Comparison of ENCODE assay signal across 2 cellular contexts in the genomic region with DNA sequence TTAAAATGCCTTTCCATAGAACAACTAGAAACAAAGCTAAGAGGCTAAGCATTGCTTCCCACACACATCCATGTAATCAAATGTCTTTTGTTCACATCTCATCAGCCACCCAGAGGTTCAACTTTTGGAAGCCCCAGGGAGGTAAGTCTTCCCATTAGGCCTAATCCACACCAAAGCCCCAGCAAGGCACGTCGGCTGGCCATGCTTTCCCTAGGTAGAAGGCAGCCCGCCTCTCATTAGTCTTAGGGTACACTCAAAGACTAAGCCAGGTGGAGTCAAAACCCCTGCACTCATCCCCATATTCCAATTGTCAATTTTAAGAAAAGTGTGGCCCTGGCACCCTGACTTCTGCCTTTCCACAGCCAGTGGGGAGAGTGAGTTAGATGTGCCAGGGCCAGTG.
TF ChIP-seq lines count a peak whose summit lies in the region.

No MANE protein-coding gene starts in this region.

TF ChIP-seq in GM23338, 12 proteins besides CTCF, POLR2A, EP300 and RAD21:
- TF ChIP-seq, protein P1, sequence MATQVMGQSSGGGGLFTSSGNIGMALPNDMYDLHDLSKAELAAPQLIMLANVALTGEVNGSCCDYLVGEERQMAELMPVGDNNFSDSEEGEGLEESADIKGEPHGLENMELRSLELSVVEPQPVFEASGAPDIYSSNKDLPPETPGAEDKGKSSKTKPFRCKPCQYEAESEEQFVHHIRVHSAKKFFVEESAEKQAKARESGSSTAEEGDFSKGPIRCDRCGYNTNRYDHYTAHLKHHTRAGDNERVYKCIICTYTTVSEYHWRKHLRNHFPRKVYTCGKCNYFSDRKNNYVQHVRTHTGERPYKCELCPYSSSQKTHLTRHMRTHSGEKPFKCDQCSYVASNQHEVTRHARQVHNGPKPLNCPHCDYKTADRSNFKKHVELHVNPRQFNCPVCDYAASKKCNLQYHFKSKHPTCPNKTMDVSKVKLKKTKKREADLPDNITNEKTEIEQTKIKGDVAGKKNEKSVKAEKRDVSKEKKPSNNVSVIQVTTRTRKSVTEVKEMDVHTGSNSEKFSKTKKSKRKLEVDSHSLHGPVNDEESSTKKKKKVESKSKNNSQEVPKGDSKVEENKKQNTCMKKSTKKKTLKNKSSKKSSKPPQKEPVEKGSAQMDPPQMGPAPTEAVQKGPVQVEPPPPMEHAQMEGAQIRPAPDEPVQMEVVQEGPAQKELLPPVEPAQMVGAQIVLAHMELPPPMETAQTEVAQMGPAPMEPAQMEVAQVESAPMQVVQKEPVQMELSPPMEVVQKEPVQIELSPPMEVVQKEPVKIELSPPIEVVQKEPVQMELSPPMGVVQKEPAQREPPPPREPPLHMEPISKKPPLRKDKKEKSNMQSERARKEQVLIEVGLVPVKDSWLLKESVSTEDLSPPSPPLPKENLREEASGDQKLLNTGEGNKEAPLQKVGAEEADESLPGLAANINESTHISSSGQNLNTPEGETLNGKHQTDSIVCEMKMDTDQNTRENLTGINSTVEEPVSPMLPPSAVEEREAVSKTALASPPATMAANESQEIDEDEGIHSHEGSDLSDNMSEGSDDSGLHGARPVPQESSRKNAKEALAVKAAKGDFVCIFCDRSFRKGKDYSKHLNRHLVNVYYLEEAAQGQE (IDR thresholded peaks at IDR 0.05; ENCODE audit: unreplicated experiment) = no peak
- TF ChIP-seq EZH2 (IDR thresholded peaks at IDR 0.05; ENCODE audit: low read depth, unreplicated experiment) (no peak), CREB1 (CRISPR knock-in tag; IDR thresholded peaks at IDR 0.05; ENCODE audit: low read depth) (no peak), STAT1 (IDR thresholded peaks at IDR 0.05; ENCODE audit: unreplicated experiment) (no peak), ZNF331 (CRISPR knock-in tag; IDR thresholded peaks at IDR 0.05; ENCODE audit: low read depth) (no peak), ZNF114 (CRISPR knock-in tag; IDR thresholded peaks at IDR 0.05) (no peak), EZH2phosphoT487 (IDR thresholded peaks at IDR 0.05; ENCODE audit: unreplicated experiment) (no peak), NANOG (IDR thresholded peaks at IDR 0.05; ENCODE audit: borderline replicate concordance) (no peak)
- TF ChIP-seq, protein P2, sequence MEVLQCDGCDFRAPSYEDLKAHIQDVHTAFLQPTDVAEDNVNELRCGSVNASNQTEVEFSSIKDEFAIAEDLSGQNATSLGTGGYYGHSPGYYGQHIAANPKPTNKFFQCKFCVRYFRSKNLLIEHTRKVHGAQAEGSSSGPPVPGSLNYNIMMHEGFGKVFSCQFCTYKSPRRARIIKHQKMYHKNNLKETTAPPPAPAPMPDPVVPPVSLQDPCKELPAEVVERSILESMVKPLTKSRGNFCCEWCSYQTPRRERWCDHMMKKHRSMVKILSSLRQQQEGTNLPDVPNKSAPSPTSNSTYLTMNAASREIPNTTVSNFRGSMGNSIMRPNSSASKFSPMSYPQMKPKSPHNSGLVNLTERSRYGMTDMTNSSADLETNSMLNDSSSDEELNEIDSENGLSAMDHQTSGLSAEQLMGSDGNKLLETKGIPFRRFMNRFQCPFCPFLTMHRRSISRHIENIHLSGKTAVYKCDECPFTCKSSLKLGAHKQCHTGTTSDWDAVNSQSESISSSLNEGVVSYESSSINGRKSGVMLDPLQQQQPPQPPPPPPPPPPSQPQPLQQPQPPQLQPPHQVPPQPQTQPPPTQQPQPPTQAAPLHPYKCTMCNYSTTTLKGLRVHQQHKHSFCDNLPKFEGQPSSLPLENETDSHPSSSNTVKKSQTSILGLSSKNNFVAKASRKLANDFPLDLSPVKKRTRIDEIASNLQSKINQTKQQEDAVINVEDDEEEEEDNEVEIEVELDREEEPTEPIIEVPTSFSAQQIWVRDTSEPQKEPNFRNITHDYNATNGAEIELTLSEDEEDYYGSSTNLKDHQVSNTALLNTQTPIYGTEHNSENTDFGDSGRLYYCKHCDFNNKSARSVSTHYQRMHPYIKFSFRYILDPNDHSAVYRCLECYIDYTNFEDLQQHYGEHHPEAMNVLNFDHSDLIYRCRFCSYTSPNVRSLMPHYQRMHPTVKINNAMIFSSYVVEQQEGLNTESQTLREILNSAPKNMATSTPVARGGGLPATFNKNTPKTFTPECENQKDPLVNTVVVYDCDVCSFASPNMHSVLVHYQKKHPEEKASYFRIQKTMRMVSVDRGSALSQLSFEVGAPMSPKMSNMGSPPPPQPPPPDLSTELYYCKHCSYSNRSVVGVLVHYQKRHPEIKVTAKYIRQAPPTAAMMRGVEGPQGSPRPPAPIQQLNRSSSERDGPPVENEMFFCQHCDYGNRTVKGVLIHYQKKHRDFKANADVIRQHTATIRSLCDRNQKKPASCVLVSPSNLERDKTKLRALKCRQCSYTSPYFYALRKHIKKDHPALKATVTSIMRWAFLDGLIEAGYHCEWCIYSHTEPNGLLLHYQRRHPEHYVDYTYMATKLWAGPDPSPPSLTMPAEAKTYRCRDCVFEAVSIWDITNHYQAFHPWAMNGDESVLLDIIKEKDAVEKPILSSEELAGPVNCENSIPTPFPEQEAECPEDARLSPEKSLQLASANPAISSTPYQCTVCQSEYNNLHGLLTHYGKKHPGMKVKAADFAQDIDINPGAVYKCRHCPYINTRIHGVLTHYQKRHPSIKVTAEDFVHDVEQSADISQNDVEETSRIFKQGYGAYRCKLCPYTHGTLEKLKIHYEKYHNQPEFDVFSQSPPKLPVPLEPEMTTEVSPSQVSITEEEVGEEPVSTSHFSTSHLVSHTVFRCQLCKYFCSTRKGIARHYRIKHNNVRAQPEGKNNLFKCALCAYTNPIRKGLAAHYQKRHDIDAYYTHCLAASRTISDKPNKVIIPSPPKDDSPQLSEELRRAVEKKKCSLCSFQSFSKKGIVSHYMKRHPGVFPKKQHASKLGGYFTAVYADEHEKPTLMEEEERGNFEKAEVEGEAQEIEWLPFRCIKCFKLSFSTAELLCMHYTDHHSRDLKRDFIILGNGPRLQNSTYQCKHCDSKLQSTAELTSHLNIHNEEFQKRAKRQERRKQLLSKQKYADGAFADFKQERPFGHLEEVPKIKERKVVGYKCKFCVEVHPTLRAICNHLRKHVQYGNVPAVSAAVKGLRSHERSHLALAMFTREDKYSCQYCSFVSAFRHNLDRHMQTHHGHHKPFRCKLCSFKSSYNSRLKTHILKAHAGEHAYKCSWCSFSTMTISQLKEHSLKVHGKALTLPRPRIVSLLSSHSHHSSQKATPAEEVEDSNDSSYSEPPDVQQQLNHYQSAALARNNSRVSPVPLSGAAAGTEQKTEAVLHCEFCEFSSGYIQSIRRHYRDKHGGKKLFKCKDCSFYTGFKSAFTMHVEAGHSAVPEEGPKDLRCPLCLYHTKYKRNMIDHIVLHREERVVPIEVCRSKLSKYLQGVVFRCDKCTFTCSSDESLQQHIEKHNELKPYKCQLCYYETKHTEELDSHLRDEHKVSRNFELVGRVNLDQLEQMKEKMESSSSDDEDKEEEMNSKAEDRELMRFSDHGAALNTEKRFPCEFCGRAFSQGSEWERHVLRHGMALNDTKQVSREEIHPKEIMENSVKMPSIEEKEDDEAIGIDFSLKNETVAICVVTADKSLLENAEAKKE (CRISPR knock-in tag; IDR thresholded peaks at IDR 0.05) = no peak

TF ChIP-seq in H1, 55 proteins besides CTCF, POLR2A, EP300 and RAD21 (continued from another document):
- TF ChIP-seq RNF2 (IDR thresholded peaks at IDR 0.05; ENCODE audit: borderline replicate concordance, low read depth, low read length, missing control alignments, poor library complexity, severe bottlenecking) = no peak
- no peak for TF ChIP-seq KDM1A (IDR thresholded peaks at IDR 0.05; ENCODE audit: borderline replicate concordance, low read length)
